In genomic region chr1:220888665-220888986, GRCh38 we compare ENCODE assay signal across 33 cellular contexts. TPM values are rescaled to one million over a fixed set of nuclear protein-coding genes. Genes with fewer than 3 reads are reported as not detected.
"Had no signal": no experiment of that assay in that cellular context is flagged by ENCODE, and none has a peak within 500 bp of the region (broad histone marks: within the 10 kb centered on the region; RNA-seq: fewer than 3 reads in every experiment).

No MANE protein-coding gene starts in this region.

- H3K36me3 Mint-ChIP-seq: activated CD4-positive, alpha-beta memory T cell treated with anti-CD3 and anti-CD28 coated beads for 36 hours; activated CD8-positive, alpha-beta memory T cell treated with anti-CD3 and anti-CD28 coated beads, Interleukin-2, amount 10 ng/mL, durations not matched to agents 7 days and 5 days; activated naive CD4-positive, alpha-beta T cell treated with anti-CD3 and anti-CD28 coated beads, Interleukin-2, amount 50 U/mL, for 24 hours had no signal

- H3K4me3 Mint-ChIP-seq: activated CD4-positive, alpha-beta memory T cell treated with anti-CD3 and anti-CD28 coated beads for 36 hours; activated CD4-positive, alpha-beta T cell treated with anti-CD3 and anti-CD28 coated beads for 36 hours; activated CD4-positive, alpha-beta T cell treated with anti-CD3 and anti-CD28 coated beads, Interleukin-2, amount 10 ng/mL, durations not matched to agents 24 days and 14 days; activated CD8-positive, alpha-beta memory T cell treated with anti-CD3 and anti-CD28 coated beads, Interleukin-2, amount 10 ng/mL, durations not matched to agents 7 days and 5 days; activated CD8-positive, alpha-beta T cell treated with anti-CD3 and anti-CD28 coated beads, Interleukin-2, amount 10 ng/mL, durations not matched to agents 7 days and 5 days; activated naive CD4-positive, alpha-beta T cell treated with anti-CD3 and anti-CD28 coated beads for 36 hours; activated naive CD4-positive, alpha-beta T cell treated with anti-CD3 and anti-CD28 coated beads, Interleukin-2, amount 50 U/mL, for 24 hours; activated naive CD8-positive, alpha-beta T cell treated with anti-CD3 and anti-CD28 coated beads for 36 hours; activated naive CD8-positive, alpha-beta T cell treated with anti-CD3 and anti-CD28 coated beads, Interleukin-2, amount 50 U/mL, for 24 hours; activated T-helper 1 cell treated with anti-CD3 and anti-CD28 coated beads, Interleukin-12 subunit alpha, Interleukin-12 subunit beta, Interleukin-2, Interleukin-4 antibody, amounts not matched to agents 30 ng/mL and 10 ng/mL and 1 ng/mL, durations not matched to agents 14 hours and 24 hours and 36 hours; T-helper 17 cell; T-helper 2 cell treated with Interferon-gamma antibody and Interleukin-4, amounts not matched to agents 5 μg/mL and 100 μg/mL, for 36 hours had no signal

- ATAC-seq: activated CD4-positive, alpha-beta T cell treated with anti-CD3 and anti-CD28 coated beads for 36 hours; activated CD8-positive, alpha-beta memory T cell treated with anti-CD3 and anti-CD28 coated beads, Interleukin-2, amount 10 ng/mL, durations not matched to agents 7 days and 5 days; activated CD8-positive, alpha-beta T cell treated with anti-CD3 and anti-CD28 coated beads, Interleukin-2, amount 10 ng/mL, durations not matched to agents 7 days and 5 days; activated naive CD8-positive, alpha-beta T cell treated with anti-CD3 and anti-CD28 coated beads, Interleukin-2, amount 50 U/mL, for 24 hours; gastroesophageal sphincter; heart right ventricle; T-helper 17 cell had no signal

- H3K27ac Mint-ChIP-seq: activated CD4-positive, alpha-beta memory T cell treated with anti-CD3 and anti-CD28 coated beads for 36 hours; activated CD4-positive, alpha-beta T cell treated with anti-CD3 and anti-CD28 coated beads for 36 hours; activated CD4-positive, alpha-beta T cell treated with anti-CD3 and anti-CD28 coated beads, Interleukin-2, amount 10 ng/mL, durations not matched to agents 24 days and 14 days; activated CD8-positive, alpha-beta memory T cell treated with anti-CD3 and anti-CD28 coated beads, Interleukin-2, amount 10 ng/mL, durations not matched to agents 7 days and 5 days; activated CD8-positive, alpha-beta T cell treated with anti-CD3 and anti-CD28 coated beads, Interleukin-2, amount 10 ng/mL, durations not matched to agents 7 days and 5 days; activated naive CD4-positive, alpha-beta T cell treated with anti-CD3 and anti-CD28 coated beads for 36 hours; activated naive CD4-positive, alpha-beta T cell treated with anti-CD3 and anti-CD28 coated beads, Interleukin-2, amount 50 U/mL, for 24 hours; activated naive CD8-positive, alpha-beta T cell treated with anti-CD3 and anti-CD28 coated beads for 36 hours; activated naive CD8-positive, alpha-beta T cell treated with anti-CD3 and anti-CD28 coated beads, Interleukin-2, amount 50 U/mL, for 24 hours; activated T-helper 1 cell treated with anti-CD3 and anti-CD28 coated beads, Interleukin-12 subunit alpha, Interleukin-12 subunit beta, Interleukin-2, Interleukin-4 antibody, amounts not matched to agents 30 ng/mL and 10 ng/mL and 1 ng/mL, durations not matched to agents 14 hours and 24 hours and 36 hours; activated T-helper 2 cell treated with anti-CD3 and anti-CD28 coated beads, Interferon-gamma antibody, Interleukin-2, Interleukin-4, amounts not matched to agents 10 μg/mL and 5 μg/mL and 100 μg/mL, durations not matched to agents 14 hours and 24 hours and 36 hours; T-helper 17 cell; T-helper 2 cell treated with Interferon-gamma antibody and Interleukin-4, amounts not matched to agents 5 μg/mL and 100 μg/mL, for 36 hours had no signal

- H3K4me3 ChIP-seq: adrenal gland, body of pancreas had no signal

- H3K9me3 Mint-ChIP-seq: activated CD4-positive, alpha-beta memory T cell treated with anti-CD3 and anti-CD28 coated beads for 36 hours; activated naive CD4-positive, alpha-beta T cell treated with anti-CD3 and anti-CD28 coated beads, Interleukin-2, amount 50 U/mL, for 24 hours; activated naive CD8-positive, alpha-beta T cell treated with anti-CD3 and anti-CD28 coated beads, Interleukin-2, amount 50 U/mL, for 24 hours; activated T-helper 1 cell treated with anti-CD3 and anti-CD28 coated beads, Interleukin-12 subunit alpha, Interleukin-12 subunit beta, Interleukin-2, Interleukin-4 antibody, amounts not matched to agents 30 ng/mL and 10 ng/mL and 1 ng/mL, durations not matched to agents 14 hours and 24 hours and 36 hours; activated T-helper 2 cell treated with anti-CD3 and anti-CD28 coated beads, Interferon-gamma antibody, Interleukin-2, Interleukin-4, amounts not matched to agents 10 μg/mL and 5 μg/mL and 100 μg/mL, durations not matched to agents 14 hours and 24 hours and 36 hours; T-helper 2 cell treated with Interferon-gamma antibody and Interleukin-4, amounts not matched to agents 5 μg/mL and 100 μg/mL, for 36 hours had no signal

- H3K27ac ChIP-seq: adrenal gland, body of pancreas, epithelial cell of prostate, esophagus squamous epithelium, gastroesophageal sphincter, heart right ventricle had no signal

- DNase-seq: activated CD4-positive, alpha-beta memory T cell treated with anti-CD3 and anti-CD28 coated beads for 36 hours; activated CD4-positive, alpha-beta T cell treated with anti-CD3 and anti-CD28 coated beads for 36 hours; activated CD4-positive, alpha-beta T cell treated with anti-CD3 and anti-CD28 coated beads, Interleukin-2, amount 10 ng/mL, durations not matched to agents 24 days and 14 days; activated CD4-positive, CD25-positive, alpha-beta regulatory T cell treated with anti-CD3 and anti-CD28 coated beads, Interleukin-2, amount 50 U/mL, for 72 hours; activated CD8-positive, alpha-beta memory T cell treated with anti-CD3 and anti-CD28 coated beads, Interleukin-2, amount 10 ng/mL, durations not matched to agents 7 days and 5 days; activated CD8-positive, alpha-beta memory T cell treated with anti-CD3 and anti-CD28 coated beads, Interleukin-2, amount 50 U/mL, for 4 hours; activated CD8-positive, alpha-beta T cell treated with anti-CD3 and anti-CD28 coated beads, Interleukin-2, amount 10 ng/mL, durations not matched to agents 7 days and 5 days; activated effector memory CD4-positive, alpha-beta T cell treated with anti-CD3 and anti-CD28 coated beads, Interleukin-2, amount 50 U/mL, for 16 hours; activated naive CD4-positive, alpha-beta T cell treated with anti-CD3 and anti-CD28 coated beads for 36 hours; activated naive CD8-positive, alpha-beta T cell treated with anti-CD3 and anti-CD28 coated beads for 36 hours; activated naive CD8-positive, alpha-beta T cell treated with anti-CD3 and anti-CD28 coated beads, Interleukin-2, amount 50 U/mL, for 24 hours; activated T-cell treated with anti-CD3 and anti-CD28 coated beads, Interleukin-2, amount 50 U/mL, for 1 hour; activated T-cell treated with anti-CD3 and anti-CD28 coated beads, Interleukin-2, amount 50 U/mL, for 48 hours; adrenal gland; amygdala; aorta; body of pancreas; caudate nucleus; cortex of kidney; effector CD8-positive, alpha-beta T cell; esophagus squamous epithelium; foreskin melanocyte; heart right ventricle; T-helper 1 cell; T-helper 17 cell; T1000 had no signal

- H3K9me3 ChIP-seq: adrenal gland, body of pancreas, esophagus squamous epithelium, gastroesophageal sphincter, heart right ventricle had no signal

- H3K4me1 Mint-ChIP-seq: activated naive CD4-positive, alpha-beta T cell treated with anti-CD3 and anti-CD28 coated beads, Interleukin-2, amount 50 U/mL, for 24 hours had no signal

RNA-seq across cellular contexts. Expression of gene HLX, which starts 9.4 kb away (rescaled TPM):
- total RNA-seq: activated CD8-positive, alpha-beta memory T cell treated with anti-CD3 and anti-CD28 coated beads for 36 hours; activated CD8-positive, alpha-beta T cell treated with anti-CD3 and anti-CD28 coated beads, Interleukin-2, amount 10 ng/mL, durations not matched to agents 7 days and 5 days; activated naive CD8-positive, alpha-beta T cell treated with anti-CD3 and anti-CD28 coated beads for 36 hours had no signal
